In the genomic region with DNA sequence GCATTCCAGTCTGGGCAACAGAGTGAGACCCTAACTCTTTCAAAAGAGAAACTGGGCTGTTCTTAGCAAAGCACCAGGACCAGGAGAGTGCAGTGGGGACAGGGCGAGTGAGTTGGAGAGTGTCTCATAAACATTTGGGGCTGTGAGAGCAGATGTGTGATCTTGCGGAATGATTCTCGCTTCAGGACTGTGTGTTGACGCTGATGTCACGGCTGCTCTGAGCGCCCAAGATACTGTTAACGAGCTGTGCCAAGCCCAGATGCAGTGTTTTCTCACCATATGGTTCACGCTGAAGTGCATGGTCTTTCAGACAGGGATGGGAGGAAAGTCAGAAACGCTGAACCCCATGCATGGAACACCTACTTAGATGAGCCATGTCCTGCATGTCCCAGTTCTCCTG, we compare ENCODE assay signal across 1 cellular context.
TF ChIP-seq lines count a peak whose summit lies in the region.

No MANE protein-coding gene starts in this region.

TF ChIP-seq in H1, 55 proteins besides CTCF, POLR2A, EP300 and RAD21 (continued from another document):
- TF ChIP-seq CTBP2 (IDR thresholded peaks at IDR 0.05; ENCODE audit: borderline replicate concordance, insufficient read depth, insufficient read length, low read length) = no peak
- TF ChIP-seq GABPA (IDR thresholded peaks at IDR 0.05; ENCODE audit: borderline replicate concordance, insufficient read depth, low read length) = no peak
- TF ChIP-seq FOSL1 (IDR thresholded peaks at IDR 0.05; ENCODE audit: insufficient read depth, low read depth, low read length) = no peak
- TF ChIP-seq NANOG (IDR thresholded peaks at IDR 0.05; ENCODE audit: insufficient read depth, low read depth, low read length, poor library complexity, severe bottlenecking) = no peak
- TF ChIP-seq CHD2 (IDR thresholded peaks at IDR 0.05; ENCODE audit: low read length) = no peak
- no peak for TF ChIP-seq SRF (IDR thresholded peaks at IDR 0.05; ENCODE audit: low read depth, low read length)
- TF ChIP-seq, protein P1, sequence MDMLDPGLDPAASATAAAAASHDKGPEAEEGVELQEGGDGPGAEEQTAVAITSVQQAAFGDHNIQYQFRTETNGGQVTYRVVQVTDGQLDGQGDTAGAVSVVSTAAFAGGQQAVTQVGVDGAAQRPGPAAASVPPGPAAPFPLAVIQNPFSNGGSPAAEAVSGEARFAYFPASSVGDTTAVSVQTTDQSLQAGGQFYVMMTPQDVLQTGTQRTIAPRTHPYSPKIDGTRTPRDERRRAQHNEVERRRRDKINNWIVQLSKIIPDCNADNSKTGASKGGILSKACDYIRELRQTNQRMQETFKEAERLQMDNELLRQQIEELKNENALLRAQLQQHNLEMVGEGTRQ (IDR thresholded peaks at IDR 0.05; ENCODE audit: low read length) = no peak
- no peak for TF ChIP-seq CBX8 (IDR thresholded peaks at IDR 0.05; ENCODE audit: borderline replicate concordance, low read depth, low read length)
- TF ChIP-seq SUZ12 (IDR thresholded peaks at IDR 0.05; ENCODE audit: low read length) = no peak
- TF ChIP-seq JUN (IDR thresholded peaks at IDR 0.05; ENCODE audit: low read depth, low read length) = no peak
- no peak for TF ChIP-seq SIRT6 (IDR thresholded peaks at IDR 0.05; ENCODE audit: low read length)
- TF ChIP-seq, protein P2, sequence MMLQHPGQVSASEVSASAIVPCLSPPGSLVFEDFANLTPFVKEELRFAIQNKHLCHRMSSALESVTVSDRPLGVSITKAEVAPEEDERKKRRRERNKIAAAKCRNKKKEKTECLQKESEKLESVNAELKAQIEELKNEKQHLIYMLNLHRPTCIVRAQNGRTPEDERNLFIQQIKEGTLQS (IDR thresholded peaks at IDR 0.05; ENCODE audit: insufficient read depth, low read depth, low read length) = no peak
- no peak for TF ChIP-seq ASH2L (IDR thresholded peaks at IDR 0.05; ENCODE audit: low read length)
